In the genomic region with DNA sequence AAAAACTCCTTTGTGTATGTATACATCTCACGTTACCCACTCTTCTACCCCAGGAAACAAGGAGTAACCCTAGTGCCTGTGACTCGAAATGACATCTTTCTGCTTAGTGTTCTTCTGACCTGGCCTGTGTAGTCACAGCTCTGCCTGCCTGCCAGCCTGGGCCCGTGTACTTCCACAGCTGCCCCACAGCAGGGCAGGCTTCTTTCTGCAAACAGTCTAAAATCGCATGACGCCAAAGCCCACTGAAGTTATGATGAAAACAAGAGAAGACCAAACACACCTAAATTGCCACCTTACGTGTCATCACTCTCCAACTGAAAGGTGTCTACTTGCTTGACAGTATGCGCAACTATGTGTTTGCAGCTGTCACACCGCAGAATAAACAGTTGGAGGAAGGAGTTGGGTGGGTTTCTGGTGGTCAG, we compare ENCODE assay signal across 8 cellular contexts.
A peak's percentile ranks its signal among the peaks of the same experiment; 100 is the strongest.
DNase-seq lines count a peak whose midpoint lies in the region; ATAC-seq lines count a peak whose summit lies in the region.

No MANE protein-coding gene starts in this region.

- ATAC-seq in HG02763 (IDR thresholded peaks at IDR 0.05; ENCODE audit: unreplicated experiment), result no peak

- DNase-seq in SKM-1 treated with dmso at 0.1 percent for 144 hours (lab: John Stamatoyannopoulos, UW; ENCODE audit: unreplicated experiment) (peak; percentile 41), SKM-1 (lab: John Stamatoyannopoulos, UW; ENCODE audit: unreplicated experiment) (no peak), NCI-H526 treated with DMSO at 0.1 percent for 48 hours (lab: John Stamatoyannopoulos, UW) (peak; percentile 45), T47D (ENCODE audit: low read depth in 1 of 2, low spot score in 1 of 2) (peak; percentile 22 to 45), inferior parietal cortex (ENCODE audit: extremely low spot score) (peak; percentile 55), skeletal muscle cell (ENCODE audit: low read depth) (no peak)
- no peak for DNase-seq in stimulated activated naive CD4-positive, alpha-beta T cell treated with Interleukin-2 at 50 U/mL for 16 hours (lab: John Stamatoyannopoulos, UW)

- in situ Hi-C loops in T47D (cut with HindIII; ENCODE audit: low pct_unique_long_range_greater_than_20kb, low sequenced_read_pairs), result no loop called here

- peak overlapping the region; percentile 75 for H3K4me3 ChIP-seq in skeletal muscle cell (ENCODE audit: low read depth, low read length)

Comparison
In these comparisons a context has a peak if more than half of its experiments do, and no peak if none do; other contexts are left out.
1. DNase-seq: peak in SKM-1 treated with dmso at 0.1 percent for 144 hours (single experiment), NCI-H526 treated with DMSO at 0.1 percent for 48 hours (single experiment), T47D (2 of 2) and inferior parietal cortex (single experiment); none in SKM-1 (single experiment), skeletal muscle cell (single experiment) and stimulated activated naive CD4-positive, alpha-beta T cell treated with Interleukin-2 at 50 U/mL for 16 hours (single experiment).